8 cellular contexts compared by ENCODE assay signal in genomic region chr7:18064242-18064838, GRCh38. TPM values are rescaled to one million over a fixed set of nuclear protein-coding genes. Genes with fewer than 3 reads are reported as not detected.
DNase-seq lines count a peak whose midpoint lies in the region; ATAC-seq and TF ChIP-seq lines count a peak whose summit lies in the region.

No MANE protein-coding gene starts in this region.

- 93% methylated on average over 4 of the region's 6 CpGs for WGBS in mesenchymal stem cell

- H2BK15ac ChIP-seq in mesenchymal stem cell (ENCODE audit: low read depth, poor library complexity, severe bottlenecking): no peak overlapping the region

- H2BK120ac ChIP-seq in mesenchymal stem cell (ENCODE audit: low read depth, low read length): no peak overlapping the region

- no peaks in the 10 kb centered on the region for H3K9me3 ChIP-seq in mesenchymal stem cell (ENCODE audit: control insufficient read depth, low read length)

- H2AK5ac ChIP-seq in mesenchymal stem cell (ENCODE audit: low read length, severe bottlenecking): no peak overlapping the region

- no peak overlapping the region for H4K8ac ChIP-seq in mesenchymal stem cell (ENCODE audit: low read length)

- H3K79me1 ChIP-seq in mesenchymal stem cell (replicated peaks; ENCODE audit: low read length, poor library complexity, severe bottlenecking): no peaks in the 10 kb centered on the region

- no peak overlapping the region for H3K23ac ChIP-seq in mesenchymal stem cell (ENCODE audit: low read length in 2 of 2)

- no peak overlapping the region for H3K9ac ChIP-seq in mesenchymal stem cell (ENCODE audit: low read length)

- no peak overlapping the region for H3K4me2 ChIP-seq in mesenchymal stem cell (ENCODE audit: low read length, poor library complexity, severe bottlenecking)

- H2BK12ac ChIP-seq in mesenchymal stem cell (ENCODE audit: low read length in 2 of 2): no peak overlapping the region

- H3K4me1 ChIP-seq in mesenchymal stem cell (ENCODE audit: control insufficient read depth, insufficient read depth, low read depth, low read length): no peaks in the 10 kb centered on the region

- H3K4me3 ChIP-seq in mesenchymal stem cell (ENCODE audit: insufficient read depth in 1 of 2, low read depth in 1 of 2, low read length in 2 of 2): no peak overlapping the region

- H2BK5ac ChIP-seq in mesenchymal stem cell (ENCODE audit: low read depth, low read length, poor library complexity, severe bottlenecking): no peak overlapping the region

- in situ Hi-C loops in GM13976 (cut with MboI; ENCODE audit: low sequenced_read_pairs, unreplicated experiment): no loop called here

- TF ChIP-seq CTCF in C4-2B (conservative IDR thresholded peaks at IDR 0.05) (peak; percentile 80), GM13976 (IDR thresholded peaks at IDR 0.05; ENCODE audit: borderline replicate concordance, control extremely low read depth, extremely low read depth, insufficient read depth, missing control alignments) (peak; percentile 37)

- H4K91ac ChIP-seq in mesenchymal stem cell (ENCODE audit: low read length): no peak overlapping the region

- no peaks in the 10 kb centered on the region for H3K27me3 ChIP-seq in mesenchymal stem cell (ENCODE audit: control insufficient read depth in 1 of 2, insufficient read depth in 1 of 2, low read length in 2 of 2)

- DNase-seq in GM13976 (ENCODE audit: low spot score) (no peak), amniotic epithelial cell (ENCODE audit: low read depth) (peak; percentile 37), mesenchymal stem cell (peak; percentile 20)

- H3K27ac ChIP-seq in C4-2B (no peak overlapping the region), mesenchymal stem cell (ENCODE audit: low read length, poor library complexity, severe bottlenecking) (no peak overlapping the region)

- ATAC-seq in HG03442 (IDR thresholded peaks at IDR 0.05; ENCODE audit: unreplicated experiment) (peak; percentile 64), GM21423 (IDR thresholded peaks at IDR 0.05; ENCODE audit: unreplicated experiment) (no peak), HG03457 (IDR thresholded peaks at IDR 0.05; ENCODE audit: unreplicated experiment) (no peak), GM21717 (IDR thresholded peaks at IDR 0.05; ENCODE audit: unreplicated experiment) (no peak)

- H3K4ac ChIP-seq in mesenchymal stem cell (ENCODE audit: low read depth in 1 of 2, low read length in 2 of 2): no peak overlapping the region

- no peaks in the 10 kb centered on the region for H3K36me3 ChIP-seq in mesenchymal stem cell (ENCODE audit: control insufficient read depth in 1 of 2, insufficient read depth in 2 of 2, low read depth in 1 of 2, low read length in 2 of 2)

- H3K14ac ChIP-seq in mesenchymal stem cell (ENCODE audit: low read length in 2 of 2): no peak overlapping the region

- H2AFZ ChIP-seq in mesenchymal stem cell (ENCODE audit: low read depth, low read length): no peak overlapping the region

- H3K18ac ChIP-seq in mesenchymal stem cell (ENCODE audit: low read depth in 1 of 2, low read length in 2 of 2): no peak overlapping the region

RNA-seq across cellular contexts. Expression of gene PRPS1L1, which starts 36.7 kb away (rescaled TPM):
- not detected for polyA plus RNA-seq in mesenchymal stem cell (2013, experiment 1 of 2)
- polyA plus RNA-seq in mesenchymal stem cell (2013, experiment 2 of 2): not detected
